In genomic region chr3:9653565-9654248, GRCh38 we compare ENCODE assay signal across 15 cellular contexts. TPM values are rescaled to one million over a fixed set of nuclear protein-coding genes. Genes with fewer than 3 reads are reported as not detected.
DNase-seq lines count a peak whose midpoint lies in the region; ATAC-seq and TF ChIP-seq lines count a peak whose summit lies in the region.
"Had no signal": no experiment of that assay in that cellular context is flagged by ENCODE, and none has a peak within 500 bp of the region (broad histone marks: within the 10 kb centered on the region; RNA-seq: fewer than 3 reads in every experiment).

No MANE protein-coding gene starts in this region.

- no peak overlapping the region for H3K27ac Mint-ChIP-seq in nephron progenitor cell
- H3K27ac Mint-ChIP-seq: activated naive CD8-positive, alpha-beta T cell treated with anti-CD3 and anti-CD28 coated beads, Interleukin-2, amount 50 U/mL, for 24 hours had no signal

- H3K4me3 ChIP-seq in PC-3 (ENCODE audit: low read length), result no peak overlapping the region
- H3K4me3 ChIP-seq: coronary artery, sigmoid colon had no signal

- CTCF ChIA-PET in PC-3 (lab: Charles Lee), result no interaction called here

- peaks cover 10% of the 10 kb centered on the region for H3K36me3 ChIP-seq in PC-3 (ENCODE audit: low read depth, low read length)

- TF ChIP-seq CTCF in nephron progenitor cell (IDR thresholded peaks at IDR 0.05), result no peak
- no peak for TF ChIP-seq CTCF in PC-3 (conservative IDR thresholded peaks at IDR 0.05; ENCODE audit: low read depth, low read length)

- no peaks in the 10 kb centered on the region for H3K27me3 Mint-ChIP-seq in nephron progenitor cell (ENCODE audit: low read depth, poor library complexity)

- BruUV-seq in PC-3 (replicated peaks; lab: Mats Ljungman, UMichigan), result no TSS peak

- H3K4me2 ChIP-seq in PC-3 (ENCODE audit: low read length), result no peak overlapping the region

- peak overlapping the region; percentile 38 for H3K4me3 Mint-ChIP-seq in nephron progenitor cell
- H3K4me3 Mint-ChIP-seq: activated naive CD8-positive, alpha-beta T cell treated with anti-CD3 and anti-CD28 coated beads, Interleukin-2, amount 50 U/mL, for 24 hours had no signal

- H3K9me2 ChIP-seq in PC-3 (replicated peaks; ENCODE audit: low read length), result no peaks in the 10 kb centered on the region

- H3K36me3 Mint-ChIP-seq in nephron progenitor cell (ENCODE audit: low read depth), result peaks cover 38% of the 10 kb centered on the region

- intact Hi-C loops in PC-3 (cut with micrococcal nuclease), result no loop called here

- ATAC-seq in GM18499 (IDR thresholded peaks at IDR 0.05; ENCODE audit: insufficient read depth, unreplicated experiment) (peak; percentile 32), HG02571 (IDR thresholded peaks at IDR 0.05; ENCODE audit: unreplicated experiment) (peak; percentile 33), PC-3 (no peak), HG02970 (IDR thresholded peaks at IDR 0.05; ENCODE audit: low FRiP score, unreplicated experiment) (no peak), HG02938 (IDR thresholded peaks at IDR 0.05; ENCODE audit: unreplicated experiment) (no peak)
- ATAC-seq: activated naive CD8-positive, alpha-beta T cell treated with anti-CD3 and anti-CD28 coated beads, Interleukin-2, amount 50 U/mL, for 24 hours had no signal

- peaks cover 5% of the 10 kb centered on the region for H3K9me3 Mint-ChIP-seq in nephron progenitor cell

- H3K4me1 Mint-ChIP-seq in nephron progenitor cell, result peaks cover 18% of the 10 kb centered on the region

- H3K4me1 ChIP-seq in PC-3 (ENCODE audit: insufficient read depth, low read length), result peaks cover 8% of the 10 kb centered on the region

- no peaks in the 10 kb centered on the region for H3K9me3 ChIP-seq in PC-3 (ENCODE audit: low read length)
- H3K9me3 ChIP-seq: sigmoid colon had no signal

- H3K9ac ChIP-seq in PC-3 (ENCODE audit: low read length), result no peak overlapping the region

- peaks cover 19% of the 10 kb centered on the region for H3K79me2 ChIP-seq in PC-3 (ENCODE audit: low read length)

- no peak overlapping the region for H2AFZ ChIP-seq in PC-3 (ENCODE audit: low read length)

- DNase-seq in MV-4-11 (lab: John Stamatoyannopoulos, UW), result peak; percentile 39
- DNase-seq in nephron progenitor cell, result no peak
- no peak for DNase-seq in NCI-H510A (lab: John Stamatoyannopoulos, UW)
- DNase-seq in PC-3, result no peak
- DNase-seq: activated CD8-positive, alpha-beta memory T cell treated with anti-CD3 and anti-CD28 coated beads, Interleukin-2, amount 50 U/mL, for 48 hours; activated naive CD8-positive, alpha-beta T cell treated with anti-CD3 and anti-CD28 coated beads, Interleukin-2, amount 50 U/mL, for 24 hours; NCI-H1417 treated with DMSO at 0.1 percent for 48 hours; NCI-H524 treated with DMSO at 0.1 percent for 48 hours; SHP77; sigmoid colon had no signal

- POLR2A ChIA-PET in PC-3 (lab: Charles Lee; ENCODE audit: unreplicated experiment), result no interaction called here

- H3F3A ChIP-seq in PC-3 (ENCODE audit: low read length, unreplicated experiment), result no peaks in the 10 kb centered on the region

- H3K27me3 ChIP-seq in PC-3 (ENCODE audit: low read length), result no peaks in the 10 kb centered on the region
- H3K27me3 ChIP-seq: sigmoid colon had no signal

- H4K20me1 ChIP-seq in PC-3 (ENCODE audit: low read length), result no peaks in the 10 kb centered on the region

- no peak overlapping the region for H3K27ac ChIP-seq in PC-3 (ENCODE audit: low read length)
- H3K27ac ChIP-seq: coronary artery, sigmoid colon had no signal

RNA-seq across cellular contexts. Expression of gene MTMR14, which starts 4.4 kb away (rescaled TPM):
- 30.7 and 31.4 TPM in 2 replicates for total RNA-seq in PC-3 (2014; rRNA removed)

RNA-seq across cellular contexts. Expression of gene CPNE9, which starts 49.9 kb away (rescaled TPM):
- total RNA-seq in PC-3 (2014; rRNA removed), result 0.07 TPM in 1 of 2 replicates, not detected in the other

Comparison
In these comparisons a context has a peak if more than half of its experiments do, and no peak if none do; other contexts are left out.
1. ATAC-seq: peak in GM18499 (single experiment) and HG02571 (single experiment); none in PC-3 (single experiment), HG02970 (single experiment) and HG02938 (single experiment).